In genomic region chr7:116985575-116985974, GRCh38 we compare ENCODE assay signal across 30 cellular contexts.
"Had no signal": no experiment of that assay in that cellular context is flagged by ENCODE, and none has a peak within 500 bp of the region (broad histone marks: within the 10 kb centered on the region; RNA-seq: fewer than 3 reads in every experiment).

No MANE protein-coding gene starts in this region.

- H3K9me3 Mint-ChIP-seq: activated CD4-positive, alpha-beta memory T cell treated with anti-CD3 and anti-CD28 coated beads, Interleukin-2, amount 10 ng/mL, durations not matched to agents 7 days and 5 days; activated CD4-positive, alpha-beta T cell treated with anti-CD3 and anti-CD28 coated beads, Interleukin-2, amount 10 ng/mL, durations not matched to agents 7 days and 5 days; activated naive CD4-positive, alpha-beta T cell treated with anti-CD3 and anti-CD28 coated beads, Interleukin-2, amount 10 ng/mL, durations not matched to agents 7 days and 5 days; activated naive CD4-positive, alpha-beta T cell treated with anti-CD3 and anti-CD28 coated beads, Interleukin-2, amount 50 U/mL, for 72 hours; activated naive CD8-positive, alpha-beta T cell treated with anti-CD3 and anti-CD28 coated beads, Interleukin-2, amount 10 ng/mL, durations not matched to agents 7 days and 5 days; activated T-cell treated with anti-CD3 and anti-CD28 coated beads, Interleukin-2, amount 50 U/mL, for 24 hours; activated T-cell treated with anti-CD3 and anti-CD28 coated beads, Interleukin-2, amount 50 U/mL, for 72 hours; T-cell; T-helper 1 cell treated with Interleukin-12 subunit alpha and Interleukin-12 subunit beta and Interleukin-4 antibody, amounts not matched to agents 30 μg/mL and 1 μg/mL, for 36 hours; T-helper 2 cell treated with Interferon-gamma antibody and Interleukin-4, amounts not matched to agents 5 μg/mL and 100 μg/mL, for 36 hours had no signal

- DNase-seq: activated CD4-positive, alpha-beta memory T cell treated with anti-CD3 and anti-CD28 coated beads, Interleukin-2, amount 10 ng/mL, durations not matched to agents 7 days and 5 days; activated CD4-positive, alpha-beta T cell treated with anti-CD3 and anti-CD28 coated beads for 1 hour; activated CD4-positive, alpha-beta T cell treated with anti-CD3 and anti-CD28 coated beads for 4 hours; activated CD4-positive, alpha-beta T cell treated with anti-CD3 and anti-CD28 coated beads, Interleukin-2, amount 10 ng/mL, durations not matched to agents 7 days and 5 days; activated CD4-positive, alpha-beta T cell treated with anti-CD3 and anti-CD28 coated beads, Interleukin-2, amount 50 U/mL, for 4 hours; activated CD8-positive, alpha-beta memory T cell treated with anti-CD3 and anti-CD28 coated beads, Interleukin-2, amount 50 U/mL, for 48 hours; activated gamma-delta T cell; activated naive CD4-positive, alpha-beta T cell; activated naive CD4-positive, alpha-beta T cell treated with anti-CD3 and anti-CD28 coated beads, Interleukin-2, amount 10 ng/mL, durations not matched to agents 7 days and 5 days; activated naive CD8-positive, alpha-beta T cell treated with anti-CD3 and anti-CD28 coated beads, Interleukin-2, amount 10 ng/mL, durations not matched to agents 7 days and 5 days; activated T-cell treated with anti-CD3 and anti-CD28 coated beads for 4 hours; activated T-cell treated with anti-CD3 and anti-CD28 coated beads, Interleukin-2, amount 50 U/mL, for 24 hours; activated T-cell treated with anti-CD3 and anti-CD28 coated beads, Interleukin-2, amount 50 U/mL, for 72 hours; cerebellar nuclear complex; colonic mucosa; effector CD8-positive, alpha-beta T cell; gastrocnemius medialis; glutamatergic neuron; heart left ventricle; T-cell; T1000 had no signal

- H3K4me1 Mint-ChIP-seq: activated CD4-positive, alpha-beta memory T cell treated with anti-CD3 and anti-CD28 coated beads, Interleukin-2, amount 10 ng/mL, durations not matched to agents 7 days and 5 days; activated naive CD4-positive, alpha-beta T cell treated with anti-CD3 and anti-CD28 coated beads, Interleukin-2, amount 10 ng/mL, durations not matched to agents 7 days and 5 days; activated naive CD8-positive, alpha-beta T cell treated with anti-CD3 and anti-CD28 coated beads, Interleukin-2, amount 10 ng/mL, durations not matched to agents 7 days and 5 days; WTC11 had no signal

- H3K27ac Mint-ChIP-seq: activated CD4-positive, alpha-beta memory T cell treated with anti-CD3 and anti-CD28 coated beads, Interleukin-2, amount 10 ng/mL, durations not matched to agents 7 days and 5 days; activated CD4-positive, alpha-beta T cell treated with anti-CD3 and anti-CD28 coated beads, Interleukin-2, amount 10 ng/mL, durations not matched to agents 7 days and 5 days; activated naive CD4-positive, alpha-beta T cell treated with anti-CD3 and anti-CD28 coated beads, Interleukin-2, amount 10 ng/mL, durations not matched to agents 7 days and 5 days; activated naive CD4-positive, alpha-beta T cell treated with anti-CD3 and anti-CD28 coated beads, Interleukin-2, amount 50 U/mL, for 72 hours; activated naive CD8-positive, alpha-beta T cell treated with anti-CD3 and anti-CD28 coated beads, Interleukin-2, amount 10 ng/mL, durations not matched to agents 7 days and 5 days; activated T-cell treated with anti-CD3 and anti-CD28 coated beads, Interleukin-2, amount 50 U/mL, for 24 hours; activated T-cell treated with anti-CD3 and anti-CD28 coated beads, Interleukin-2, amount 50 U/mL, for 72 hours; T-cell; T-helper 1 cell treated with Interleukin-12 subunit alpha and Interleukin-12 subunit beta and Interleukin-4 antibody, amounts not matched to agents 30 μg/mL and 1 μg/mL, for 36 hours; T-helper 2 cell treated with Interferon-gamma antibody and Interleukin-4, amounts not matched to agents 5 μg/mL and 100 μg/mL, for 36 hours had no signal

- H3K9me3 ChIP-seq: ascending aorta, breast epithelium, colonic mucosa, gastrocnemius medialis, heart left ventricle had no signal

- H3K36me3 Mint-ChIP-seq: activated naive CD4-positive, alpha-beta T cell treated with anti-CD3 and anti-CD28 coated beads, Interleukin-2, amount 10 ng/mL, durations not matched to agents 7 days and 5 days; brain; T-cell had no signal

- H3K4me1 ChIP-seq: ascending aorta, breast epithelium, colonic mucosa had no signal

- H3K27ac ChIP-seq: ascending aorta, breast epithelium, cardiac muscle cell, colonic mucosa, epithelial cell of prostate, gastrocnemius medialis, heart left ventricle had no signal

- H3K4me3 Mint-ChIP-seq: activated CD4-positive, alpha-beta memory T cell treated with anti-CD3 and anti-CD28 coated beads, Interleukin-2, amount 10 ng/mL, durations not matched to agents 7 days and 5 days; activated CD4-positive, alpha-beta T cell treated with anti-CD3 and anti-CD28 coated beads, Interleukin-2, amount 10 ng/mL, durations not matched to agents 7 days and 5 days; activated naive CD4-positive, alpha-beta T cell treated with anti-CD3 and anti-CD28 coated beads, Interleukin-2, amount 10 ng/mL, durations not matched to agents 7 days and 5 days; activated naive CD8-positive, alpha-beta T cell treated with anti-CD3 and anti-CD28 coated beads, Interleukin-2, amount 10 ng/mL, durations not matched to agents 7 days and 5 days; activated T-cell treated with anti-CD3 and anti-CD28 coated beads, Interleukin-2, amount 50 U/mL, for 24 hours; activated T-cell treated with anti-CD3 and anti-CD28 coated beads, Interleukin-2, amount 50 U/mL, for 72 hours; brain; T-cell; T-helper 1 cell treated with Interleukin-12 subunit alpha and Interleukin-12 subunit beta and Interleukin-4 antibody, amounts not matched to agents 30 μg/mL and 1 μg/mL, for 36 hours; T-helper 2 cell treated with Interferon-gamma antibody and Interleukin-4, amounts not matched to agents 5 μg/mL and 100 μg/mL, for 36 hours; WTC11 had no signal

- ATAC-seq: gastrocnemius medialis had no signal

- H3K27me3 Mint-ChIP-seq: activated CD4-positive, alpha-beta memory T cell treated with anti-CD3 and anti-CD28 coated beads, Interleukin-2, amount 10 ng/mL, durations not matched to agents 7 days and 5 days; activated naive CD8-positive, alpha-beta T cell treated with anti-CD3 and anti-CD28 coated beads, Interleukin-2, amount 10 ng/mL, durations not matched to agents 7 days and 5 days; activated T-cell treated with anti-CD3 and anti-CD28 coated beads, Interleukin-2, amount 50 U/mL, for 24 hours; brain; T-cell had no signal

- H3K27me3 ChIP-seq: ascending aorta, breast epithelium, cardiac muscle cell, colonic mucosa, gastrocnemius medialis, heart left ventricle had no signal

- H3K4me3 ChIP-seq: ascending aorta, breast epithelium, cardiac muscle cell, colonic mucosa, gastrocnemius medialis, heart left ventricle had no signal

- H3K36me3 ChIP-seq: ascending aorta, breast epithelium, cardiac muscle cell, colonic mucosa, gastrocnemius medialis, heart left ventricle had no signal
